ENCODE assay signal across 8 cellular contexts in the genomic region with DNA sequence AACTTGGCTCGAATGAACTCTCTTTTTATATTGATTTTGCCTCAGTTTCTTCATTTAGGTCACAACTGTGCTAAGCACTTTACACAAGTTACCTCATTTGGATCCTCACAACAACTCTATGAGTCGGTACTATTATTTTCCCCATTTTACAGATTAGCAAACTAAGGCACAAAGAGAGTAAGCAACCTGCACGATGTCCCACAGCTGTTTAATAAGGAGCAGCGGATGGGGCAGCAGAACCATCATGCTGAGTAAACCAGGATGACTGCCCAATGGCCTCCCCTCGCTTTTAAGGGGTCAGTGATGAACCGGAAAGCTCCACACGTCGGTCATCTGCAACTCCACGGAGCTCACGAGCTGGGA. TPM values are rescaled to one million over a fixed set of nuclear protein-coding genes. Genes with fewer than 3 reads are reported as not detected.
A peak's percentile ranks its signal among the peaks of the same experiment; 100 is the strongest.
DNase-seq lines count a peak whose midpoint lies in the region; ATAC-seq, FAIRE-seq and TF ChIP-seq lines count a peak whose summit lies in the region.

No MANE protein-coding gene starts in this region.

- H3K27ac Mint-ChIP-seq in T-helper 2 cell treated with Interferon-gamma antibody and Interleukin-4, amounts not matched to agents 5 μg/mL and 100 μg/mL, for 36 hours: no peak overlapping the region
- H3K27ac Mint-ChIP-seq in activated T-helper 17 cell treated with anti-CD3 and anti-CD28 coated beads, Interleukin-2, amount 50 U/mL, for 72 hours: no peak overlapping the region

- intact Hi-C loops in kidney (cut with DNase I): no loop called here

- FAIRE-seq in kidney (lab: Jason Lieb, UNC): no peak
- FAIRE-seq in GM12891 (lab: Jason Lieb, UNC): no peak

- no peaks in the 10 kb centered on the region for H3K9me3 ChIP-seq in kidney (ENCODE audit: control insufficient read depth in 1 of 2, low read length in 2 of 2)

- peaks cover 15% of the 10 kb centered on the region for H3K27me3 Mint-ChIP-seq in T-helper 2 cell treated with Interferon-gamma antibody and Interleukin-4, amounts not matched to agents 5 μg/mL and 100 μg/mL, for 36 hours (ENCODE audit: low read depth)
- peaks cover 8% of the 10 kb centered on the region for H3K27me3 Mint-ChIP-seq in activated T-helper 17 cell treated with anti-CD3 and anti-CD28 coated beads, Interleukin-2, amount 50 U/mL, for 72 hours

- H3K36me3 ChIP-seq in kidney (ENCODE audit: control insufficient read depth in 1 of 2, insufficient read depth in 2 of 2, low read length in 2 of 2): no peaks in the 10 kb centered on the region

- peak overlapping the region in 1 of 2 donors; percentile 81 for H3K9ac ChIP-seq in kidney (ENCODE audit: low read length in 2 of 2)

- peaks cover 27% of the 10 kb centered on the region for H3K4me1 Mint-ChIP-seq in T-helper 2 cell treated with Interferon-gamma antibody and Interleukin-4, amounts not matched to agents 5 μg/mL and 100 μg/mL, for 36 hours (ENCODE audit: low read depth)
- H3K4me1 Mint-ChIP-seq in activated T-helper 17 cell treated with anti-CD3 and anti-CD28 coated beads, Interleukin-2, amount 50 U/mL, for 72 hours: peaks cover 11% of the 10 kb centered on the region

- no peaks in the 10 kb centered on the region for H3K36me3 Mint-ChIP-seq in T-helper 2 cell treated with Interferon-gamma antibody and Interleukin-4, amounts not matched to agents 5 μg/mL and 100 μg/mL, for 36 hours (ENCODE audit: low read depth)
- no peaks in the 10 kb centered on the region for H3K36me3 Mint-ChIP-seq in activated T-helper 17 cell treated with anti-CD3 and anti-CD28 coated beads, Interleukin-2, amount 50 U/mL, for 72 hours (ENCODE audit: low read depth)

- no peak for TF ChIP-seq POLR2A in GM12891 (IDR thresholded peaks at IDR 0.05; ENCODE audit: low read depth, low read length)

- peak; percentile 1 for ATAC-seq in activated T-helper 17 cell treated with anti-CD3 and anti-CD28 coated beads, Interleukin-2, amount 50 U/mL, for 72 hours (replicated peaks)
- no peak for ATAC-seq in GM18520 (IDR thresholded peaks at IDR 0.05; ENCODE audit: unreplicated experiment)

- no peak for TF ChIP-seq CTCF in kidney (IDR thresholded peaks at IDR 0.05; ENCODE audit: borderline replicate concordance, extremely low read depth, insufficient read depth)

- H3K4me3 ChIP-seq in kidney (ENCODE audit: low read length in 2 of 2): peak overlapping the region; percentile 65 to 84

- peak overlapping the region; percentile 47 for H3K4me3 Mint-ChIP-seq in T-helper 2 cell treated with Interferon-gamma antibody and Interleukin-4, amounts not matched to agents 5 μg/mL and 100 μg/mL, for 36 hours
- peak overlapping the region; percentile 77 for H3K4me3 Mint-ChIP-seq in activated T-helper 17 cell treated with anti-CD3 and anti-CD28 coated beads, Interleukin-2, amount 50 U/mL, for 72 hours

- no peaks in the 10 kb centered on the region for H3K9me3 Mint-ChIP-seq in T-helper 2 cell treated with Interferon-gamma antibody and Interleukin-4, amounts not matched to agents 5 μg/mL and 100 μg/mL, for 36 hours
- H3K9me3 Mint-ChIP-seq in activated T-helper 17 cell treated with anti-CD3 and anti-CD28 coated beads, Interleukin-2, amount 50 U/mL, for 72 hours: no peaks in the 10 kb centered on the region

- H3K27ac ChIP-seq in kidney (ENCODE audit: low read depth in 2 of 2, low read length in 2 of 2) (no peak overlapping the region), substantia nigra (ENCODE audit: low read depth, low read length, poor library complexity, severe bottlenecking) (peak overlapping the region; percentile 58)

- H3K4me1 ChIP-seq in kidney (ENCODE audit: control insufficient read depth in 1 of 2, insufficient read depth in 1 of 2, low read depth in 1 of 2, low read length in 2 of 2): peaks cover 6 to 8% of the 10 kb centered on the region in 2 donors

- no peak for DNase-seq in T-helper 2 cell treated with Interferon-gamma antibody and Interleukin-4, amounts not matched to agents 5 μg/mL and 100 μg/mL, for 36 hours (ENCODE audit: low spot score)
- no peak for DNase-seq in T-helper 2 cell
- no peak for DNase-seq in kidney
- no peak for DNase-seq in substantia nigra (lab: John Stamatoyannopoulos, UW)
- no peak for DNase-seq in GM12891 (ENCODE audit: insufficient read length, low spot score)
- DNase-seq in NCI-H526 (lab: John Stamatoyannopoulos, UW): no peak

TF ChIP-seq in GM12891, 5 proteins besides CTCF, POLR2A, EP300 and RAD21:
- TF ChIP-seq POLR2AphosphoS5 (IDR thresholded peaks at IDR 0.05; ENCODE audit: low read depth, low read length) (no peak), PAX5 (IDR thresholded peaks at IDR 0.05; ENCODE audit: insufficient read depth, low read length, severe bottlenecking) (no peak), SPI1 (IDR thresholded peaks at IDR 0.05; ENCODE audit: low read depth, low read length) (no peak), TAF1 (IDR thresholded peaks at IDR 0.05; ENCODE audit: low read depth, low read length) (no peak), POU2F2 (IDR thresholded peaks at IDR 0.05; ENCODE audit: low read depth, low read length) (no peak)

RNA-seq across cellular contexts. Expression of gene PRELID2, which starts 0.6 kb away (rescaled TPM):
- total RNA-seq in activated T-helper 17 cell treated with anti-CD3 and anti-CD28 coated beads, Interleukin-2, amount 50 U/mL, for 72 hours: 10 to 100 TPM in 1 of 2 donors, 1 to 10 TPM in 1; 7.7 to 29.1 TPM
- 12.1 TPM for total RNA-seq in kidney
- polyA plus RNA-seq in kidney (ENCODE audit: insufficient read depth, low read depth, low replicate concordance): 3.8 TPM
- 0.80 TPM for polyA plus RNA-seq in GM12891 (2012; ENCODE audit: low read depth, missing spikeins)

RNA-seq across cellular contexts. Expression of gene GRXCR2, which starts 38.3 kb away (rescaled TPM):
- not detected for total RNA-seq in activated T-helper 17 cell treated with anti-CD3 and anti-CD28 coated beads, Interleukin-2, amount 50 U/mL, for 72 hours
- not detected for total RNA-seq in kidney
- not detected for polyA plus RNA-seq in kidney (ENCODE audit: insufficient read depth, low read depth, low replicate concordance)
- polyA plus RNA-seq in GM12891 (2012; ENCODE audit: low read depth, missing spikeins): not detected
